ENCODE assay signal across 26 cellular contexts in the genomic region with DNA sequence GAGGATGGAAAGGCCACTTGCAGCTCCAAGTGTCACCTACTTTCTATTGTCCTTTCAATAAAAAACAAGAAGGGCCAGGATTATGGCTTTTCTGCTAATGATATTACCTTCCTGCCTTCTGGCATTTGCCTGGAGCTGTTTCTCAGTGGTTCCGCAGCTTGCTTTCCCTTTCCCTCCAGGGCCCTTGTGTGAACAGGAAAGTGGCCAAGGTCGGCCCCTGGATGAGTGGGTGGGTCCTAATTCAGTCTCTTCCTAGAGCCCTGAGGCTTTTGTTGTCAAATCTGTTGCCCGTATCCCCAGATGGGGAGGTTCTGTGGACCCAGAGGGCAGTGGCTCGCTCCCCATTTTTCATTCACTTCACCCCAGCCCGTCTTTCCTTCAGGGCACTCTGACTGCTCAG.
"Had no signal": no experiment of that assay in that cellular context is flagged by ENCODE, and none has a peak within 500 bp of the region (broad histone marks: within the 10 kb centered on the region; RNA-seq: fewer than 3 reads in every experiment).

No MANE protein-coding gene starts in this region.

- ATAC-seq: effector memory CD8-positive, alpha-beta T cell; esophagus mucosa; gastrocnemius medialis; heart left ventricle; left colon; left lobe of liver; left ventricle myocardium superior; lower lobe of right lung had no signal

- H3K4me1 ChIP-seq: colonic mucosa, esophagus squamous epithelium, lower lobe of right lung had no signal

- H3K4me3 ChIP-seq: colonic mucosa, esophagus squamous epithelium, gastrocnemius medialis, heart left ventricle, hepatocyte, lower lobe of right lung had no signal

- H3K27ac Mint-ChIP-seq: dendritic cell treated with granulocyte-macrophage colony-stimulating factor and Interleukin-4, amounts not matched to agents 40 ng/mL and 50 ng/mL, for 4 days; effector memory CD8-positive, alpha-beta T cell; endodermal cell had no signal

- H3K9me3 Mint-ChIP-seq: endodermal cell had no signal

- H3K36me3 ChIP-seq: colonic mucosa had no signal

- H3K9me3 ChIP-seq: colonic mucosa, esophagus squamous epithelium, gastrocnemius medialis, heart left ventricle, lower lobe of right lung had no signal

- H3K4me3 Mint-ChIP-seq: dendritic cell treated with granulocyte-macrophage colony-stimulating factor and Interleukin-4, amounts not matched to agents 40 ng/mL and 50 ng/mL, for 4 days; effector memory CD8-positive, alpha-beta T cell; endodermal cell; immature natural killer cell had no signal

- H3K27ac ChIP-seq: colonic mucosa, epithelial cell of prostate, esophagus squamous epithelium, gastrocnemius medialis, hepatocyte, lower lobe of right lung had no signal

- H3K27me3 ChIP-seq: colonic mucosa, esophagus squamous epithelium, gastrocnemius medialis, heart left ventricle, hepatocyte had no signal

- H3K4me1 Mint-ChIP-seq: endodermal cell had no signal

- DNase-seq: colonic mucosa; cortex of kidney; effector CD8-positive, alpha-beta T cell; effector memory CD8-positive, alpha-beta T cell; endodermal cell; erythroblast; esophagus squamous epithelium; foreskin fibroblast; foreskin melanocyte; gastrocnemius medialis; heart left ventricle; hypothalamus; immature natural killer cell; islet precursor cell; kidney; kidney glomerular epithelial cell; left colon; left ventricle myocardium superior; lower lobe of right lung; mesendoderm; midbrain had no signal
